ENCODE assay signal across 12 cellular contexts in genomic region chr20:61803903-61804804, GRCh38.
DNase-seq lines count a peak whose midpoint lies in the region; ATAC-seq and TF ChIP-seq lines count a peak whose summit lies in the region.
"Had no signal": no experiment of that assay in that cellular context is flagged by ENCODE, and none has a peak within 500 bp of the region (broad histone marks: within the 10 kb centered on the region; RNA-seq: fewer than 3 reads in every experiment).

No MANE protein-coding gene starts in this region.

- CTCF ChIA-PET in PC-3 (lab: Charles Lee), result no interaction called here

- H2AFZ ChIP-seq in PC-3 (ENCODE audit: low read length), result peak overlapping the region; percentile 59; the same call in 1 of the 2 replicates

- H3K9me3 ChIP-seq in PC-3 (ENCODE audit: low read length), result no peaks in the 10 kb centered on the region
- H3K9me3 ChIP-seq: transverse colon had no signal

- ATAC-seq in PC-3, result no peak

- H3K4me2 ChIP-seq in PC-3 (ENCODE audit: low read length), result peak overlapping the region; percentile 46

- intact Hi-C loops in PC-3 (cut with micrococcal nuclease), result no loop called here

- H3K9ac ChIP-seq in PC-3 (ENCODE audit: low read length), result no peak overlapping the region

- no TSS peak for BruUV-seq in PC-3 (replicated peaks; lab: Mats Ljungman, UMichigan)

- no peaks in the 10 kb centered on the region for H3K9me2 ChIP-seq in PC-3 (replicated peaks; ENCODE audit: low read length)

- H3K27me3 ChIP-seq in PC-3 (ENCODE audit: low read length), result peaks cover 99% of the 10 kb centered on the region

- no peaks in the 10 kb centered on the region for H3K36me3 ChIP-seq in PC-3 (ENCODE audit: low read depth, low read length)
- H3K36me3 ChIP-seq: transverse colon had no signal

- POLR2A ChIA-PET in PC-3 (lab: Charles Lee; ENCODE audit: unreplicated experiment), result no interaction called here

- no peaks in the 10 kb centered on the region for H3K4me1 ChIP-seq in PC-3 (ENCODE audit: insufficient read depth, low read length)
- H3K4me1 ChIP-seq: transverse colon had no signal

- H3K27ac ChIP-seq in PC-3 (ENCODE audit: low read length), result no peak overlapping the region
- H3K27ac ChIP-seq: transverse colon had no signal

- no peaks in the 10 kb centered on the region for H3K79me2 ChIP-seq in PC-3 (ENCODE audit: low read length)

- no peaks in the 10 kb centered on the region for H3F3A ChIP-seq in PC-3 (ENCODE audit: low read length, unreplicated experiment)

- no peaks in the 10 kb centered on the region for H4K20me1 ChIP-seq in PC-3 (ENCODE audit: low read length)

- peak overlapping the region; percentile 13; the same call in 1 of the 2 replicates for H3K4me3 ChIP-seq in PC-3 (ENCODE audit: low read length)
- peak overlapping the region in 1 of 2 donors; percentile 11 for H3K4me3 ChIP-seq in foreskin fibroblast (ENCODE audit: low read depth in 1 of 2, low read length in 2 of 2)
- peak overlapping the region; percentile 19 for H3K4me3 ChIP-seq in skeletal muscle cell (ENCODE audit: low read depth, low read length)
- H3K4me3 ChIP-seq: transverse colon had no signal

- DNase-seq in EL, result peak; percentile 4
- no peak for DNase-seq in PC-3
- peak; percentile 14 to 24 for DNase-seq in foreskin fibroblast
- DNase-seq in skeletal muscle cell (ENCODE audit: low read depth), result peak; percentile 3
- no peak for DNase-seq in stimulated activated CD4-positive, alpha-beta T cell treated with anti-CD3 and anti-CD28 coated beads, Interleukin-4, amount 100 ng/mL, for 4 hours
- DNase-seq in NCI-H2029 treated with DMSO at 0.1 percent for 48 hours (lab: John Stamatoyannopoulos, UW), result no peak
- no peak for DNase-seq in HCEC 1CT
- DNase-seq: activated CD4-positive, alpha-beta T cell treated with anti-CD3 and anti-CD28 coated beads, Interleukin-2, amount 10 ng/mL, durations not matched to agents 7 days and 5 days; GOT3; NCI-H510A treated with DMSO at 0.1 percent for 48 hours; SHP77 treated with DMSO at 0.1 percent for 48 hours; transverse colon had no signal

- TF ChIP-seq CTCF in PC-3 (conservative IDR thresholded peaks at IDR 0.05; ENCODE audit: low read depth, low read length) (no peak), foreskin fibroblast (IDR thresholded peaks at IDR 0.05; ENCODE audit: low read depth, low read length) (no peak)

Comparison
In these comparisons a context has a peak if more than half of its experiments do, and no peak if none do; other contexts are left out.
1. DNase-seq: peak in EL (single experiment), foreskin fibroblast (2 of 2) and skeletal muscle cell (single experiment); none in PC-3 (single experiment), stimulated activated CD4-positive, alpha-beta T cell treated with anti-CD3 and anti-CD28 coated beads, Interleukin-4, amount 100 ng/mL, for 4 hours (0 of 2), NCI-H2029 treated with DMSO at 0.1 percent for 48 hours (single experiment) and HCEC 1CT (single experiment).